Comparison of ENCODE assay signal across 18 cellular contexts in the genomic region with DNA sequence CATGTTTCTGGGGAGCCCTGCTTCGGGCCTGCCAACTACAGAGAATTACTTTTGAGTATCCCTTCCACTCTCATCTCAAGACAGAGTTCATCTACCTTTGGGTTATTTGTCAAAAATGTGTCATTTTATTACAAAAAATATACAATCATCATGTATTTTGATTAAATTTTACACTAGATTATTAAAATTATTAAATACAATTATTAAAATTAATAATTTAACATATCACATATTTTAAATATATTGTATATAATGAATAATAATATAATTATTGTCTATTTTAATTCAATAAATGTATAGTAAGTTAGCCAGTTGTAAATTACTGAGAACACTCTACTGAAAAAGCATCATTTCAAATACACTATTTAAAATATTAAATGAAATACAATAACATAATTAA. TPM values are rescaled to one million over a fixed set of nuclear protein-coding genes. Genes with fewer than 3 reads are reported as not detected.
A peak's percentile ranks its signal among the peaks of the same experiment; 100 is the strongest.
DNase-seq lines count a peak whose midpoint lies in the region; ATAC-seq and FAIRE-seq lines count a peak whose summit lies in the region.
"Had no signal": no experiment of that assay in that cellular context is flagged by ENCODE, and none has a peak within 500 bp of the region (broad histone marks: within the 10 kb centered on the region; RNA-seq: fewer than 3 reads in every experiment).

No MANE protein-coding gene starts in this region.

- peak overlapping the region; percentile 98 for H3K27ac Mint-ChIP-seq in activated T-cell treated with anti-CD3 and anti-CD28 coated beads, Interleukin-2, amount 50 U/mL, for 72 hours
- H3K27ac Mint-ChIP-seq in T-helper 17 cell, result peak overlapping the region; percentile 99
- peak overlapping the region; percentile 94 for H3K27ac Mint-ChIP-seq in stimulated activated effector memory CD8-positive, alpha-beta T cell treated with anti-CD3 and anti-CD28 coated beads, Interleukin-12 subunit alpha, Interleukin-12 subunit beta, amount 100 ng/mL, for 72 hours

- DNase-seq in activated T-cell treated with anti-CD3 and anti-CD28 coated beads, Interleukin-2, amount 50 U/mL, for 72 hours, result no peak
- DNase-seq in activated T-cell treated with anti-CD3 and anti-CD28 coated beads for 4 hours (no peak), T-helper 17 cell (no peak), putamen (ENCODE audit: low spot score) (no peak), mesenchymal stem cell (no peak)
- no peak for DNase-seq in stimulated activated effector memory CD8-positive, alpha-beta T cell treated with anti-CD3 and anti-CD28 coated beads, Interleukin-12 subunit alpha, Interleukin-12 subunit beta, amount 100 ng/mL, for 72 hours (ENCODE audit: low spot score in 2 of 2)
- DNase-seq: Calu3, IMR-90, MV-4-11, NCI-H1417 treated with DMSO at 0.1 percent for 48 hours, NCI-H2081, NCI-H524 treated with DMSO at 0.1 percent for 48 hours had no signal

- H3K4ac ChIP-seq in mesenchymal stem cell (ENCODE audit: low read depth in 1 of 2, low read length in 2 of 2), result no peak overlapping the region

- peaks cover 85% of the 10 kb centered on the region for H3K4me1 Mint-ChIP-seq in activated T-cell treated with anti-CD3 and anti-CD28 coated beads, Interleukin-2, amount 50 U/mL, for 72 hours (ENCODE audit: low read depth)
- peaks cover 53% of the 10 kb centered on the region for H3K4me1 Mint-ChIP-seq in T-helper 17 cell
- peaks cover 68% of the 10 kb centered on the region for H3K4me1 Mint-ChIP-seq in stimulated activated effector memory CD8-positive, alpha-beta T cell treated with anti-CD3 and anti-CD28 coated beads, Interleukin-12 subunit alpha, Interleukin-12 subunit beta, amount 100 ng/mL, for 72 hours

- H2BK12ac ChIP-seq in mesenchymal stem cell (ENCODE audit: low read length in 2 of 2), result no peak overlapping the region

- H4K8ac ChIP-seq in mesenchymal stem cell (ENCODE audit: low read length), result no peak overlapping the region

- H2BK120ac ChIP-seq in mesenchymal stem cell (ENCODE audit: low read depth, low read length), result no peak overlapping the region

- no peak overlapping the region for H3K14ac ChIP-seq in mesenchymal stem cell (ENCODE audit: low read length in 2 of 2)

- H3K9me3 Mint-ChIP-seq in activated T-cell treated with anti-CD3 and anti-CD28 coated beads, Interleukin-2, amount 50 U/mL, for 72 hours, result no peaks in the 10 kb centered on the region
- H3K9me3 Mint-ChIP-seq in stimulated activated effector memory CD8-positive, alpha-beta T cell treated with anti-CD3 and anti-CD28 coated beads, Interleukin-12 subunit alpha, Interleukin-12 subunit beta, amount 100 ng/mL, for 72 hours, result no peaks in the 10 kb centered on the region

- H3K9me3 ChIP-seq in T-helper 17 cell (ENCODE audit: control insufficient read depth, low read length, poor library complexity, severe bottlenecking), result no peaks in the 10 kb centered on the region
- H3K9me3 ChIP-seq in mesenchymal stem cell (ENCODE audit: control insufficient read depth, low read length), result no peaks in the 10 kb centered on the region
- H3K9me3 ChIP-seq: HAP-1 had no signal

- H3K36me3 ChIP-seq in mesenchymal stem cell (ENCODE audit: control insufficient read depth in 1 of 2, insufficient read depth in 2 of 2, low read depth in 1 of 2, low read length in 2 of 2), result no peaks in the 10 kb centered on the region
- H3K36me3 ChIP-seq: HAP-1 had no signal

- H3K27ac ChIP-seq in mesenchymal stem cell (ENCODE audit: low read length, poor library complexity, severe bottlenecking), result no peak overlapping the region
- H3K27ac ChIP-seq: C4-2B, RWPE1 had no signal

- H2AK5ac ChIP-seq in mesenchymal stem cell (ENCODE audit: low read length, severe bottlenecking), result no peak overlapping the region

- H3K36me3 Mint-ChIP-seq in activated T-cell treated with anti-CD3 and anti-CD28 coated beads, Interleukin-2, amount 50 U/mL, for 72 hours (ENCODE audit: insufficient read depth in 2 of 2), result peaks cover 25 to 61% of the 10 kb centered on the region in 2 donors
- H3K36me3 Mint-ChIP-seq in T-helper 17 cell (ENCODE audit: low read depth), result peaks cover 10% of the 10 kb centered on the region
- H3K36me3 Mint-ChIP-seq in stimulated activated effector memory CD8-positive, alpha-beta T cell treated with anti-CD3 and anti-CD28 coated beads, Interleukin-12 subunit alpha, Interleukin-12 subunit beta, amount 100 ng/mL, for 72 hours, result peaks cover 100% of the 10 kb centered on the region

- no peak overlapping the region for H4K91ac ChIP-seq in mesenchymal stem cell (ENCODE audit: low read length)

- H3K79me1 ChIP-seq in mesenchymal stem cell (replicated peaks; ENCODE audit: low read length, poor library complexity, severe bottlenecking), result no peaks in the 10 kb centered on the region

- no peaks in the 10 kb centered on the region for H3K4me1 ChIP-seq in mesenchymal stem cell (ENCODE audit: control insufficient read depth, insufficient read depth, low read depth, low read length)
- H3K4me1 ChIP-seq: HAP-1 had no signal

- no peak for ATAC-seq in activated T-cell treated with anti-CD3 and anti-CD28 coated beads, Interleukin-2, amount 50 U/mL, for 72 hours (replicated peaks in 1 of 2)
- ATAC-seq in T-helper 17 cell (no peak), HG02759 (IDR thresholded peaks at IDR 0.05; ENCODE audit: unreplicated experiment) (no peak)
- ATAC-seq in stimulated activated effector memory CD8-positive, alpha-beta T cell treated with anti-CD3 and anti-CD28 coated beads, Interleukin-12 subunit alpha, Interleukin-12 subunit beta, amount 100 ng/mL, for 72 hours, result no peak
- ATAC-seq: GM12878 had no signal

- FAIRE-seq in endometrium (lab: Jason Lieb, UNC), result peak; percentile 93
- FAIRE-seq: GM12878 had no signal

- peaks cover 0 to 66% of the 10 kb centered on the region in 2 experiments for H3K27me3 ChIP-seq in mesenchymal stem cell (ENCODE audit: control insufficient read depth in 1 of 2, insufficient read depth in 1 of 2, low read length in 2 of 2)

- H2BK15ac ChIP-seq in mesenchymal stem cell (ENCODE audit: low read depth, poor library complexity, severe bottlenecking), result no peak overlapping the region

- no peaks in the 10 kb centered on the region for H3K27me3 Mint-ChIP-seq in activated T-cell treated with anti-CD3 and anti-CD28 coated beads, Interleukin-2, amount 50 U/mL, for 72 hours (ENCODE audit: low read depth)
- no peaks in the 10 kb centered on the region for H3K27me3 Mint-ChIP-seq in T-helper 17 cell

- H3K4me2 ChIP-seq in mesenchymal stem cell (ENCODE audit: low read length, poor library complexity, severe bottlenecking), result no peak overlapping the region

- no peak overlapping the region for H3K9ac ChIP-seq in mesenchymal stem cell (ENCODE audit: low read length)

- H2BK5ac ChIP-seq in mesenchymal stem cell (ENCODE audit: low read depth, low read length, poor library complexity, severe bottlenecking), result no peak overlapping the region

- H3K18ac ChIP-seq in mesenchymal stem cell (ENCODE audit: low read depth in 1 of 2, low read length in 2 of 2), result no peak overlapping the region

- no peak overlapping the region for H3K23ac ChIP-seq in mesenchymal stem cell (ENCODE audit: low read length in 2 of 2)

- no peak overlapping the region for H3K4me3 Mint-ChIP-seq in activated T-cell treated with anti-CD3 and anti-CD28 coated beads, Interleukin-2, amount 50 U/mL, for 72 hours
- no peak overlapping the region for H3K4me3 Mint-ChIP-seq in T-helper 17 cell
- H3K4me3 Mint-ChIP-seq in stimulated activated effector memory CD8-positive, alpha-beta T cell treated with anti-CD3 and anti-CD28 coated beads, Interleukin-12 subunit alpha, Interleukin-12 subunit beta, amount 100 ng/mL, for 72 hours, result no peak overlapping the region

- no peak overlapping the region for H3K4me3 ChIP-seq in mesenchymal stem cell (ENCODE audit: insufficient read depth in 1 of 2, low read depth in 1 of 2, low read length in 2 of 2)
- H3K4me3 ChIP-seq: GM12878, HAP-1 had no signal

- WGBS in mesenchymal stem cell, result 80% methylated on average over 1 of the region's 1 CpG

- no peak overlapping the region for H2AFZ ChIP-seq in mesenchymal stem cell (ENCODE audit: low read depth, low read length)

RNA-seq across cellular contexts. Expression of a gene that starts 50.9 kb away (rescaled TPM):
- 10 to 100 TPM; 47.7 to 54.5 TPM for total RNA-seq in activated T-cell treated with anti-CD3 and anti-CD28 coated beads, Interleukin-2, amount 50 U/mL, for 72 hours
- total RNA-seq in T-helper 17 cell, result 1 to 10 TPM; 8.6 to 9.8 TPM
- 4.0 TPM for polyA plus RNA-seq in mesenchymal stem cell (2013, experiment 1 of 2)
- polyA plus RNA-seq in mesenchymal stem cell (2013, experiment 2 of 2), result 4.3 TPM

Comparison
In these comparisons a context has a peak if more than half of its experiments do, and no peak if none do; other contexts are left out.
1. RNA of a gene that starts 50.9 kb away (total RNA-seq): 47.7 to 54.5 TPM in activated T-cell treated with anti-CD3 and anti-CD28 coated beads, Interleukin-2, amount 50 U/mL, for 72 hours; 8.6 to 9.8 TPM in T-helper 17 cell; every median in the first group is over 4 times any median in the second.
2. Peak in every context shown above with its lines, with median percentiles within 50 percentile points of each other: H3K27ac Mint-ChIP-seq.